ENCODE assay signal across 10 cellular contexts in the genomic region with DNA sequence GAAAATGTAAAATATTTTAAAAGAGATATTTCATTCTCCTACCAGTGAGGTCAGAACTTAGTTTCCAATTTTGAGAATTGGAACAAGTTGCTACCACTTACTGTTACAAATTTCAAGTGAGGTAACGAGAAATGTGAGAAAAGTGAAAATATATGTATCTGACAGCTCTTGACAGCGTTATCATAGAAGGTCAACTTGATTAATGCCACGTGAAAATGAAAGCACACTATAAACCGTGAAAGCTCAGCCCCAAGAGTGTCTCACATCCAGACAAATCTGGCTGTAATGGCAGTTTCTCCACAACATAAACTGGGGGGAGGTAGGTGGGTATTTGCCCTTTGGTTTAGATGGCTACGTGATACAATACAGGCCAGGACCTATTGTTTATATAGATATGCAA. TPM values are rescaled to one million over a fixed set of nuclear protein-coding genes. Genes with fewer than 3 reads are reported as not detected.
"Had no signal": no experiment of that assay in that cellular context is flagged by ENCODE, and none has a peak within 500 bp of the region (broad histone marks: within the 10 kb centered on the region; RNA-seq: fewer than 3 reads in every experiment).

No MANE protein-coding gene starts in this region.

- H3K4me3 ChIP-seq: GM23338 had no signal

- FAIRE-seq: H1, H54 had no signal

- ATAC-seq: GM23338 had no signal

- H3K27ac Mint-ChIP-seq: GM23338 had no signal

- H3K9me3 Mint-ChIP-seq: GM23338, H9 had no signal

- H3K27ac ChIP-seq: HL-60 had no signal

- H3K4me2 ChIP-seq: GM23338 had no signal

- DNase-seq: H9, HCEC 1CT, Kasumi-1, KBM-7 had no signal

- H3K4me3 Mint-ChIP-seq: GM23338, H9 had no signal

RNA-seq across cellular contexts. Expression of a gene that starts 13.9 kb away (rescaled TPM):
- total RNA-seq: GM23338, H1, H9, HT1080, IMR-90 had no signal
- polyA plus RNA-seq: GM23338, H1, IMR-90 had no signal
